In genomic region chr2:96097951-96098823, GRCh38 we compare ENCODE assay signal across 18 cellular contexts. TPM values are rescaled to one million over a fixed set of nuclear protein-coding genes. Genes with fewer than 3 reads are reported as not detected.
DNase-seq lines count a peak whose midpoint lies in the region; ATAC-seq and TF ChIP-seq lines count a peak whose summit lies in the region.
"Had no signal": no experiment of that assay in that cellular context is flagged by ENCODE, and none has a peak within 500 bp of the region (broad histone marks: within the 10 kb centered on the region; RNA-seq: fewer than 3 reads in every experiment).

No MANE protein-coding gene starts in this region.

- CTCF ChIA-PET in WTC11 (lab: Charles Lee) = interaction anchor here (0.9 to 2.6 kb wide), 6 partner anchors 16 to 163 kb away, joined by 3 to 12 read pairs (median 5); partner anchors contain the start of genes ADRA2B and ASTL

- ATAC-seq in DND-41 (ENCODE audit: insufficient read depth, low read depth) = no peak
- ATAC-seq in WTC11 = no peak
- no peak for ATAC-seq in HG03095 (IDR thresholded peaks at IDR 0.05; ENCODE audit: unreplicated experiment)

- H3K4me3 ChIP-seq in DND-41 (ENCODE audit: low read depth in 1 of 2, low read length in 2 of 2) (no peak overlapping the region), parathyroid adenoma (ENCODE audit: low read depth, low read length) (no peak overlapping the region)
- H3K4me3 ChIP-seq: ovary, PC-9, thyroid gland had no signal

- H2AFZ ChIP-seq in DND-41 (ENCODE audit: low read depth, low read length) = no peak overlapping the region
- H2AFZ ChIP-seq in parathyroid adenoma = no peak overlapping the region
- H2AFZ ChIP-seq: PC-9 had no signal

- DNase-seq in DND-41 (peak; percentile 4), WTC11 (ENCODE audit: low spot score) (peak; percentile 7), cardiac septum (ENCODE audit: low spot score) (peak; percentile 63), NCI-H526 treated with DMSO at 0.1 percent for 48 hours (lab: John Stamatoyannopoulos, UW) (no peak), GDM1 (lab: John Stamatoyannopoulos, UW) (no peak), NCI-H1694 (lab: John Stamatoyannopoulos, UW) (no peak)
- DNase-seq: dermis blood vessel endothelial cell, NCI-H187, NCI-H524, PC-9 had no signal

- TF ChIP-seq CTCF in DND-41 (IDR thresholded peaks at IDR 0.05; ENCODE audit: borderline replicate concordance, extremely low read depth, low read length, poor library complexity, severe bottlenecking) (peak; percentile 36), WTC11 (IDR thresholded peaks at IDR 0.05) (no peak), parathyroid adenoma (IDR thresholded peaks at IDR 0.05) (no peak)

- H3K27ac ChIP-seq in DND-41 (ENCODE audit: low read length) (no peak overlapping the region), parathyroid adenoma (peak overlapping the region; percentile 1)
- H3K27ac ChIP-seq: ovary, PC-9 had no signal

- H3K4me2 ChIP-seq in DND-41 (ENCODE audit: insufficient read depth, low read length) = no peak overlapping the region
- no peak overlapping the region for H3K4me2 ChIP-seq in parathyroid adenoma (ENCODE audit: low read length)
- H3K4me2 ChIP-seq: PC-9 had no signal

- H3K9me3 Mint-ChIP-seq in WTC11 = no peaks in the 10 kb centered on the region
- H3K9me3 Mint-ChIP-seq: activated B cell treated with CpG ODN at 0.5 μM for 24 hours; activated T-cell treated with anti-CD3 and anti-CD28 coated beads, Interleukin-2, amount 50 U/mL, for 24 hours had no signal

- peaks cover 18% of the 10 kb centered on the region for H3K4me1 Mint-ChIP-seq in WTC11
- H3K4me1 Mint-ChIP-seq: activated B cell treated with CpG ODN at 0.5 μM for 24 hours, B cell had no signal

- H3K36me3 Mint-ChIP-seq in WTC11 = no peaks in the 10 kb centered on the region

- no peaks in the 10 kb centered on the region for H3K36me3 ChIP-seq in DND-41 (ENCODE audit: insufficient read depth, low read length)
- H3K36me3 ChIP-seq in parathyroid adenoma (ENCODE audit: control insufficient read depth, insufficient read depth, low read length) = no peaks in the 10 kb centered on the region
- H3K36me3 ChIP-seq: ovary, thyroid gland had no signal

- H3K27me3 Mint-ChIP-seq in WTC11 (ENCODE audit: low read depth) = peaks cover 4% of the 10 kb centered on the region; the same call in 1 of the 2 replicates
- H3K27me3 Mint-ChIP-seq: activated B cell treated with CpG ODN at 0.5 μM for 24 hours; activated T-cell treated with anti-CD3 and anti-CD28 coated beads, Interleukin-2, amount 50 U/mL, for 24 hours had no signal

- H3K4me3 Mint-ChIP-seq in WTC11 = no peak overlapping the region
- H3K4me3 Mint-ChIP-seq: activated B cell treated with CpG ODN at 0.5 μM for 24 hours; activated T-cell treated with anti-CD3 and anti-CD28 coated beads, Interleukin-2, amount 50 U/mL, for 24 hours; B cell had no signal

- H3K9me3 ChIP-seq in DND-41 (ENCODE audit: insufficient read depth, low read length, severe bottlenecking) (no peaks in the 10 kb centered on the region), parathyroid adenoma (ENCODE audit: control insufficient read depth, low read length) (no peaks in the 10 kb centered on the region)
- H3K9me3 ChIP-seq: ovary, thyroid gland had no signal

- H3K27ac Mint-ChIP-seq in WTC11 = no peak overlapping the region
- H3K27ac Mint-ChIP-seq: activated B cell treated with CpG ODN at 0.5 μM for 24 hours; activated T-cell treated with anti-CD3 and anti-CD28 coated beads, Interleukin-2, amount 50 U/mL, for 24 hours; B cell had no signal

- intact Hi-C loops in cardiac septum (cut with DNase I) = no loop called here

- H3K4me1 ChIP-seq in DND-41 (ENCODE audit: insufficient read depth, low read length) (peaks cover 14% of the 10 kb centered on the region), parathyroid adenoma (no peaks in the 10 kb centered on the region)

- H3K9ac ChIP-seq in DND-41 (ENCODE audit: low read depth, low read length) (no peak overlapping the region), parathyroid adenoma (no peak overlapping the region)

- H3K79me2 ChIP-seq in DND-41 (ENCODE audit: insufficient read depth, low read length) (no peaks in the 10 kb centered on the region), parathyroid adenoma (no peaks in the 10 kb centered on the region)

- H3K27me3 ChIP-seq in DND-41 (ENCODE audit: insufficient read depth, low read length, poor library complexity) (no peaks in the 10 kb centered on the region), parathyroid adenoma (ENCODE audit: control insufficient read depth, insufficient read depth, low read length) (no peaks in the 10 kb centered on the region)
- H3K27me3 ChIP-seq: ovary, thyroid gland had no signal

- POLR2A ChIA-PET in WTC11 (lab: Charles Lee) = interaction anchor here (0.5 kb wide), 1 partner anchor 930 kb away, joined by 3 read pairs; no protein-coding TSS in a partner anchor

- no peaks in the 10 kb centered on the region for H4K20me1 ChIP-seq in DND-41 (ENCODE audit: insufficient read depth, low read length)

TF ChIP-seq in WTC11, 78 proteins besides CTCF, POLR2A, EP300 and RAD21:
- no peak for TF ChIP-seq ZNF532 (CRISPR knock-in tag; IDR thresholded peaks at IDR 0.05; ENCODE audit: borderline replicate concordance)
- TF ChIP-seq NR1H2 (CRISPR knock-in tag; IDR thresholded peaks at IDR 0.05) = no peak
- no peak for TF ChIP-seq PRDM15 (CRISPR knock-in tag; IDR thresholded peaks at IDR 0.05)
- TF ChIP-seq NFE2L1 (CRISPR knock-in tag; IDR thresholded peaks at IDR 0.05) = no peak
- TF ChIP-seq, protein P1, sequence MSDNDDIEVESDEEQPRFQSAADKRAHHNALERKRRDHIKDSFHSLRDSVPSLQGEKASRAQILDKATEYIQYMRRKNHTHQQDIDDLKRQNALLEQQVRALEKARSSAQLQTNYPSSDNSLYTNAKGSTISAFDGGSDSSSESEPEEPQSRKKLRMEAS (CRISPR knock-in tag; IDR thresholded peaks at IDR 0.05) = no peak
- TF ChIP-seq NFATC4 (CRISPR knock-in tag; IDR thresholded peaks at IDR 0.05) = no peak
- TF ChIP-seq PRRX2 (CRISPR knock-in tag; IDR thresholded peaks at IDR 0.05) = no peak

RNA-seq across cellular contexts. Expression of gene ADRA2B, which starts 18.2 kb away (rescaled TPM):
- 4.7 to 6.3 TPM (median 5.8 TPM) in 3 replicates for total RNA-seq in WTC11 (2021)
- 5.5 TPM for total RNA-seq in cardiac septum
- total RNA-seq: astrocyte had no signal

RNA-seq across cellular contexts. Expression of gene ASTL, which starts 40.1 kb away (rescaled TPM):
- 0.69 to 1.4 TPM (median 0.79 TPM) in 3 replicates for total RNA-seq in WTC11 (2021)
- total RNA-seq in cardiac septum = not detected
- total RNA-seq: astrocyte, dermis blood vessel endothelial cell, PC-9, thyroid gland had no signal

RNA-seq across cellular contexts. Expression of gene DUSP2, which starts 47.1 kb away (rescaled TPM):
- total RNA-seq in WTC11 (2021) = 4.7 to 6.8 TPM (median 5.8 TPM) in 3 replicates
- 1.3 TPM for total RNA-seq in cardiac septum

Comparison
In these comparisons a context has a peak if more than half of its experiments do, and no peak if none do; other contexts are left out.
1. DNase-seq: peak in DND-41 (single experiment), WTC11 (single experiment) and cardiac septum (single experiment); none in NCI-H526 treated with DMSO at 0.1 percent for 48 hours (single experiment), GDM1 (single experiment) and NCI-H1694 (single experiment).